ENCODE assay signal across 27 cellular contexts in genomic region chr2:26010943-26011342, GRCh38. TPM values are rescaled to one million over a fixed set of nuclear protein-coding genes. Genes with fewer than 3 reads are reported as not detected.
DNase-seq lines count a peak whose midpoint lies in the region; ATAC-seq and TF ChIP-seq lines count a peak whose summit lies in the region.
"Had no signal": no experiment of that assay in that cellular context is flagged by ENCODE, and none has a peak within 500 bp of the region (broad histone marks: within the 10 kb centered on the region; RNA-seq: fewer than 3 reads in every experiment).

No MANE protein-coding gene starts in this region.

- H3K27me3 Mint-ChIP-seq in HFFc6 (ENCODE audit: insufficient read depth) (no peaks in the 10 kb centered on the region), progenitor cell of endocrine pancreas (peaks cover 8% of the 10 kb centered on the region)
- H3K27me3 Mint-ChIP-seq in dendritic cell treated with granulocyte-macrophage colony-stimulating factor and Interleukin-4, amounts not matched to agents 40 ng/mL and 50 ng/mL, for 4 days: no peaks in the 10 kb centered on the region
- H3K27me3 Mint-ChIP-seq: activated naive CD4-positive, alpha-beta T cell treated with anti-CD3 and anti-CD28 coated beads, Interleukin-2, amount 50 U/mL, for 24 hours; memory B cell had no signal

- H3K36me3 ChIP-seq in A673 (ENCODE audit: insufficient read depth, low read length, poor library complexity, severe bottlenecking): no peaks in the 10 kb centered on the region
- H3K36me3 ChIP-seq in tibial nerve: no peaks in the 10 kb centered on the region
- H3K36me3 ChIP-seq: brain microvascular endothelial cell, pancreas, spleen, uterus had no signal

- H3K36me3 Mint-ChIP-seq in HFFc6 (ENCODE audit: low read depth) (peaks cover 4% of the 10 kb centered on the region; the same call in 1 of the 2 replicates), progenitor cell of endocrine pancreas (ENCODE audit: insufficient read depth) (no peaks in the 10 kb centered on the region)
- H3K36me3 Mint-ChIP-seq in dendritic cell treated with granulocyte-macrophage colony-stimulating factor and Interleukin-4, amounts not matched to agents 40 ng/mL and 50 ng/mL, for 4 days (ENCODE audit: low read depth): no peaks in the 10 kb centered on the region
- H3K36me3 Mint-ChIP-seq: activated naive CD4-positive, alpha-beta T cell treated with anti-CD3 and anti-CD28 coated beads, Interleukin-2, amount 50 U/mL, for 24 hours; memory B cell had no signal

- TF ChIP-seq POLR2A in tibial nerve (IDR thresholded peaks at IDR 0.05): no peak

- H3K27ac ChIP-seq in A673 (ENCODE audit: low read depth, low read length, poor library complexity, severe bottlenecking) (peak overlapping the region; percentile 61), tibial nerve (no peak overlapping the region)
- H3K27ac ChIP-seq: brain microvascular endothelial cell, dorsolateral prefrontal cortex, uterus had no signal

- intact Hi-C loops in A673 (cut with micrococcal nuclease; ENCODE audit: unreplicated experiment): no loop called here
- intact Hi-C loops in dendritic cell treated with granulocyte-macrophage colony-stimulating factor and Interleukin-4, amounts not matched to agents 40 ng/mL and 50 ng/mL, for 4 days (cut with micrococcal nuclease): no loop called here

- H3K4me3 ChIP-seq in A673 (ENCODE audit: low read depth, low read length, poor library complexity, severe bottlenecking) (no peak overlapping the region), tibial nerve (no peak overlapping the region)
- H3K4me3 ChIP-seq: dorsolateral prefrontal cortex, pancreas, spleen, testis, uterus had no signal

- no TSS peak for BruUV-seq in A673 (replicated peaks; lab: Mats Ljungman, UMichigan)

- DNase-seq in A673 (ENCODE audit: low spot score) (no peak), HFFc6 (no peak), progenitor cell of endocrine pancreas (ENCODE audit: low spot score, unreplicated experiment) (no peak), tibial nerve (ENCODE audit: low spot score in 2 of 2) (no peak), iPS-NIHi7 (ENCODE audit: extremely low spot score) (no peak)
- DNase-seq: activated CD4-positive, alpha-beta T cell treated with anti-CD3 and anti-CD28 coated beads for 48 hours; amygdala; brain microvascular endothelial cell; DMS79 treated with DMSO at 0.1 percent for 48 hours; dorsolateral prefrontal cortex; GF-D8; Kasumi-1; NCI-H2107; NCI-H345; NCI-H69; RPMI8226; spleen; stimulated activated CD4-positive, alpha-beta T cell treated with anti-CD3 and anti-CD28 coated beads, Interleukin-2, amount 100 ng/mL, for 24 hours; stimulated activated naive CD8-positive, alpha-beta T cell treated with anti-CD3 and anti-CD28 coated beads, Interleukin-15, Interleukin-2, amounts not matched to agents 100 U/mL and 50 U/mL, for 24 hours; testis; uterus had no signal

- H3K27me3 ChIP-seq in A673 (replicated peaks; ENCODE audit: insufficient read depth, low read depth, low read length, poor library complexity) (no peaks in the 10 kb centered on the region), tibial nerve (no peaks in the 10 kb centered on the region)
- H3K27me3 ChIP-seq: brain microvascular endothelial cell, dorsolateral prefrontal cortex, pancreas, spleen, testis, uterus had no signal

- 71 to 73% methylated on average over 3 of the region's 3 CpGs for WGBS in tibial nerve, 2 donors

- no peak for TF ChIP-seq EP300 in tibial nerve (IDR thresholded peaks at IDR 0.05)

- H3K4me3 Mint-ChIP-seq in HFFc6 (no peak overlapping the region), progenitor cell of endocrine pancreas (ENCODE audit: low read depth) (no peak overlapping the region)
- H3K4me3 Mint-ChIP-seq in dendritic cell treated with granulocyte-macrophage colony-stimulating factor and Interleukin-4, amounts not matched to agents 40 ng/mL and 50 ng/mL, for 4 days: no peak overlapping the region
- H3K4me3 Mint-ChIP-seq: activated naive CD4-positive, alpha-beta T cell treated with anti-CD3 and anti-CD28 coated beads, Interleukin-2, amount 50 U/mL, for 24 hours; memory B cell had no signal

- H3K27ac Mint-ChIP-seq in HFFc6 (no peak overlapping the region), progenitor cell of endocrine pancreas (peak overlapping the region; percentile 53)
- H3K27ac Mint-ChIP-seq in dendritic cell treated with granulocyte-macrophage colony-stimulating factor and Interleukin-4, amounts not matched to agents 40 ng/mL and 50 ng/mL, for 4 days: peak overlapping the region; percentile 77
- H3K27ac Mint-ChIP-seq: activated naive CD4-positive, alpha-beta T cell treated with anti-CD3 and anti-CD28 coated beads, Interleukin-2, amount 50 U/mL, for 24 hours; memory B cell had no signal

- POLR2A ChIA-PET in A673 (lab: Charles Lee; ENCODE audit: low non-redundant PET): no interaction called here

- CTCF ChIA-PET in A673 (lab: Charles Lee): interaction anchor here (2.1 kb wide), 1 partner anchor 19 kb away, joined by 6 read pairs; no protein-coding TSS in a partner anchor

- TF ChIP-seq CTCF in A673 (conservative IDR thresholded peaks at IDR 0.05; ENCODE audit: low read depth, low read length) (no peak), HFFc6 (IDR thresholded peaks at IDR 0.05) (peak; percentile 14; the same call in 1 of the 2 replicates), progenitor cell of endocrine pancreas (IDR thresholded peaks at IDR 0.05; ENCODE audit: unreplicated experiment) (no peak), tibial nerve (IDR thresholded peaks at IDR 0.05) (no peak)

- H3K4me1 ChIP-seq in A673 (ENCODE audit: insufficient read depth, low read length, poor library complexity, severe bottlenecking) (peaks cover 21% of the 10 kb centered on the region), tibial nerve (peaks cover 0 to 12% (median 5%) of the 10 kb centered on the region in 4 donors)
- H3K4me1 ChIP-seq: uterus had no signal

- ATAC-seq in HG03196 (IDR thresholded peaks at IDR 0.05; ENCODE audit: unreplicated experiment) (no peak), GM21786 (IDR thresholded peaks at IDR 0.05; ENCODE audit: unreplicated experiment) (no peak)
- ATAC-seq: stimulated activated naive CD8-positive, alpha-beta T cell treated with anti-CD3 and anti-CD28 coated beads, Interleukin-15, Interleukin-2, amounts not matched to agents 100 U/mL and 50 U/mL, for 24 hours had no signal

- H3K9me3 Mint-ChIP-seq in HFFc6: no peaks in the 10 kb centered on the region
- H3K9me3 Mint-ChIP-seq in dendritic cell treated with granulocyte-macrophage colony-stimulating factor and Interleukin-4, amounts not matched to agents 40 ng/mL and 50 ng/mL, for 4 days: no peaks in the 10 kb centered on the region
- H3K9me3 Mint-ChIP-seq in progenitor cell of endocrine pancreas (ENCODE audit: low read depth): peaks cover 3% of the 10 kb centered on the region
- H3K9me3 Mint-ChIP-seq: activated naive CD4-positive, alpha-beta T cell treated with anti-CD3 and anti-CD28 coated beads, Interleukin-2, amount 50 U/mL, for 24 hours had no signal

- H3K4me1 Mint-ChIP-seq in HFFc6 (ENCODE audit: low read depth): peaks cover 38% of the 10 kb centered on the region
- peaks cover 75% of the 10 kb centered on the region for H3K4me1 Mint-ChIP-seq in dendritic cell treated with granulocyte-macrophage colony-stimulating factor and Interleukin-4, amounts not matched to agents 40 ng/mL and 50 ng/mL, for 4 days (ENCODE audit: low read depth)
- peaks cover 19% of the 10 kb centered on the region for H3K4me1 Mint-ChIP-seq in progenitor cell of endocrine pancreas (ENCODE audit: low read depth)
- H3K4me1 Mint-ChIP-seq: activated naive CD4-positive, alpha-beta T cell treated with anti-CD3 and anti-CD28 coated beads, Interleukin-2, amount 50 U/mL, for 24 hours; memory B cell had no signal

- H3K9me3 ChIP-seq in A673 (ENCODE audit: low read depth, low read length, poor library complexity, severe bottlenecking): peaks cover 4% of the 10 kb centered on the region
- no peaks in the 10 kb centered on the region for H3K9me3 ChIP-seq in tibial nerve
- H3K9me3 ChIP-seq: pancreas, testis, uterus had no signal

RNA-seq across cellular contexts. Expression of gene RAB10, which starts 22.9 kb away (rescaled TPM):
- 135 and 140 TPM in 2 replicates for total RNA-seq in A673 (2021)
- 100 to 1,000 TPM; 133 to 144 (median 136) TPM for total RNA-seq in HFFc6 (2021; fragmentation: NEBNext Ultra II Directional; extraction: Animal tissue kit (Norgen Biotek cat#: 25700))
- total RNA-seq in progenitor cell of endocrine pancreas: 106 and 114 TPM in 2 replicates
- 100 to 1,000 TPM; 133 to 196 (median 155) TPM for total RNA-seq in tibial nerve

RNA-seq across cellular contexts. Expression of gene KIF3C, which starts 28.6 kb away (rescaled TPM):
- total RNA-seq in A673 (2021): 39.5 and 46.2 TPM in 2 replicates
- total RNA-seq in HFFc6 (2021; fragmentation: NEBNext Ultra II Directional; extraction: Animal tissue kit (Norgen Biotek cat#: 25700)): 10 to 100 TPM; 18.0 to 21.1 (median 19.7) TPM
- total RNA-seq in progenitor cell of endocrine pancreas: 42.3 TPM in 2 replicates
- 10 to 100 TPM; 20.2 to 31.9 (median 22.8) TPM for total RNA-seq in tibial nerve
